In genomic region chr4:10584042-10584441, GRCh38 we compare ENCODE assay signal across 9 cellular contexts.
DNase-seq lines count a peak whose midpoint lies in the region; ATAC-seq and TF ChIP-seq lines count a peak whose summit lies in the region.
"Had no signal": no experiment of that assay in that cellular context is flagged by ENCODE, and none has a peak within 500 bp of the region (broad histone marks: within the 10 kb centered on the region; RNA-seq: fewer than 3 reads in every experiment).

No MANE protein-coding gene starts in this region.

- H3K27me3 ChIP-seq in colonic mucosa (no peaks in the 10 kb centered on the region), vagina (no peaks in the 10 kb centered on the region)
- H3K27me3 ChIP-seq: cardiac muscle cell had no signal

- no peaks in the 10 kb centered on the region for H3K9me3 ChIP-seq in colonic mucosa
- no peaks in the 10 kb centered on the region for H3K9me3 ChIP-seq in vagina

- H3K27ac ChIP-seq in colonic mucosa (no peak overlapping the region), vagina (no peak overlapping the region)
- H3K27ac ChIP-seq: cardiac muscle cell had no signal

- TF ChIP-seq POLR2A in vagina (IDR thresholded peaks at IDR 0.05) = no peak

- TF ChIP-seq CTCF in AG09309 (IDR thresholded peaks at IDR 0.05; ENCODE audit: control insufficient read depth, insufficient read depth, low read depth, low read length, missing control alignments) = no peak
- no peak for TF ChIP-seq CTCF in colonic mucosa (IDR thresholded peaks at IDR 0.05)
- no peak for TF ChIP-seq CTCF in vagina (IDR thresholded peaks at IDR 0.05)

- H3K4me1 ChIP-seq in colonic mucosa (no peaks in the 10 kb centered on the region), vagina (no peaks in the 10 kb centered on the region)

- no peak overlapping the region for H3K9ac ChIP-seq in colonic mucosa (ENCODE audit: low read depth in 2 of 2, low read length in 2 of 2)

- intact Hi-C loops in colonic mucosa (cut with DNase I) = loop anchor here (5.0 to 10.0 kb wide), 3 partner anchors 843 to 1138 kb away; partner anchors contain the start of gene HS3ST1
- intact Hi-C loops in vagina (cut with DNase I) = no loop called here

- no peak overlapping the region for H3K4me3 ChIP-seq in AG09309 (ENCODE audit: control insufficient read depth, low read depth, low read length)
- H3K4me3 ChIP-seq in colonic mucosa = no peak overlapping the region
- H3K4me3 ChIP-seq in vagina = peak overlapping the region in 1 of 2 donors; percentile 30
- H3K4me3 ChIP-seq: cardiac muscle cell had no signal

- no peak for ATAC-seq in GM18517 (IDR thresholded peaks at IDR 0.05; ENCODE audit: unreplicated experiment)

- DNase-seq in AG09309 (ENCODE audit: low read depth) (peak; percentile 25), GM19238 (ENCODE audit: insufficient read length, low spot score) (peak; percentile 20), HuH-7 (ENCODE audit: low spot score) (peak; percentile 2), colonic mucosa (peak; percentile 27), myocyte (ENCODE audit: low read depth) (peak; percentile 76), vagina (ENCODE audit: extremely low spot score in 2 of 2) (no peak)
- no peak for DNase-seq in activated T-cell treated with anti-CD3 and anti-CD28 coated beads, Interleukin-2, amount 50 U/mL, for 1 hour

- H3K36me3 ChIP-seq in colonic mucosa (no peaks in the 10 kb centered on the region), vagina (no peaks in the 10 kb centered on the region)
- H3K36me3 ChIP-seq: cardiac muscle cell had no signal

Comparison
In these comparisons a context has a peak if more than half of its experiments do, and no peak if none do; other contexts are left out.
1. DNase-seq: peak in AG09309 (single experiment), GM19238 (single experiment), HuH-7 (single experiment), colonic mucosa (single experiment) and myocyte (single experiment); none in vagina (0 of 2) and activated T-cell treated with anti-CD3 and anti-CD28 coated beads, Interleukin-2, amount 50 U/mL, for 1 hour (single experiment).